10 cellular contexts compared by ENCODE assay signal in the genomic region with DNA sequence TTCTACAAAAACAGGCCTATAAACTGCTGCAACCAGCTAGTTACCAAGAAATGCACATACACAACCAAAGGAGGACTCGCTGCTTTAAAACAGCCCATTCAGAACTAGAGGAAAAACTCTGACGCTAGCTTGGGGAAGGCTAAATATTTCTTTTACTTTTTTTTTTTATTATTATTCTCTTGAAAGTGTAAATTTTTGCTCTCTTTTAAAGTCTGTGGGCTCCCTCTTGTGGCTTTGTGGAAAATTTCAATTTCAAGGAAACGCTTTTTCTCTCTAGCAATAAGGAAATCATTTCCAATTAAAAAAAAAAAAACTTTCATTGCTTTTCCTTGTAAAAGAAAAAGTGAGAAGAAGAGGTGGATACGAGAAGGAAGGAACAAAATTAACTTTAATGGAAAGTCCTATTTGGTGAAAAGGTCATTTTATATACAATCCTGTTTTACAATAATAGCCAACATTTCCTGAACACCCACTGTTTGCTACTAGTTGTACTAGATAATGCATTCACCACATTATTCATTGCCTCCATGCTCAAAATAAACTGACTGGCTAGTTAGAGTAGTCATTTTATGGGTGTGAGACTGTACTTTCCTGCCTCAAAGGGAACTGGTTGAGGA. TPM values are rescaled to one million over a fixed set of nuclear protein-coding genes. Genes with fewer than 3 reads are reported as not detected.
DNase-seq lines count a peak whose midpoint lies in the region; ATAC-seq and FAIRE-seq lines count a peak whose summit lies in the region.
"Had no signal": no experiment of that assay in that cellular context is flagged by ENCODE, and none has a peak within 500 bp of the region (broad histone marks: within the 10 kb centered on the region; RNA-seq: fewer than 3 reads in every experiment).

No MANE protein-coding gene starts in this region.

- H3K4me1 ChIP-seq in aorta (ENCODE audit: control insufficient read depth in 1 of 2, insufficient read depth in 2 of 2, low read length in 2 of 2) = peaks cover 0 to 1% of the 10 kb centered on the region in 2 donors

- in situ Hi-C loops in Caki2 (cut with HindIII; ENCODE audit: low pct_unique_long_range_greater_than_20kb, low sequenced_read_pairs) = no loop called here

- no peaks in the 10 kb centered on the region for H3K27me3 ChIP-seq in layer of hippocampus (ENCODE audit: control insufficient read depth, insufficient read depth, low read length)
- H3K27me3 ChIP-seq in aorta (ENCODE audit: control insufficient read depth in 1 of 2, insufficient read depth in 2 of 2, low read length in 1 of 2) = no peaks in the 10 kb centered on the region

- WGBS in aorta, 2 donors = 2 to 4% methylated on average over 4 of the region's 4 CpGs

- H3K36me3 ChIP-seq in aorta (ENCODE audit: control insufficient read depth in 1 of 2, insufficient read depth in 2 of 2, low read length in 1 of 2) = no peaks in the 10 kb centered on the region

- peak; percentile 54 for DNase-seq in Caki2 (ENCODE audit: low read depth)
- peak; percentile 5 for DNase-seq in HTR-8/SVneo (ENCODE audit: insufficient read length, low spot score)
- peak; percentile 18 for DNase-seq in amniotic stem cell (lab: John Stamatoyannopoulos, UW)
- DNase-seq in aorta = no peak
- no peak for DNase-seq in activated CD4-positive, CD25-positive, alpha-beta regulatory T cell (lab: John Stamatoyannopoulos, UW)
- no peak for DNase-seq in NCI-H187 treated with DMSO at 0.1 percent for 48 hours (lab: John Stamatoyannopoulos, UW)

- H3K27ac ChIP-seq in layer of hippocampus (ENCODE audit: low read depth, low read length) (peak overlapping the region; percentile 41), aorta (ENCODE audit: low read depth in 1 of 2, low read length in 2 of 2) (no peak overlapping the region)
- H3K27ac ChIP-seq: SK-N-MC had no signal

- intact Hi-C loops in aorta (cut with DNase I) = loop anchor here (2.0 to 5.0 kb wide), 2 partner anchors 256 to 258 kb away; no protein-coding TSS in a partner anchor

- H3K9me3 ChIP-seq in aorta (ENCODE audit: control insufficient read depth, low read length) = no peaks in the 10 kb centered on the region

- ATAC-seq in aorta (ENCODE audit: low FRiP score) (peak; percentile 65), HG03095 (IDR thresholded peaks at IDR 0.05; ENCODE audit: unreplicated experiment) (no peak)

- H3K4me3 ChIP-seq in aorta (ENCODE audit: low read length in 2 of 2) = no peak overlapping the region
- H3K4me3 ChIP-seq: SK-N-MC had no signal

- no peak for FAIRE-seq in HTR-8/SVneo (lab: Jason Lieb, UNC)

RNA-seq across cellular contexts. Expression of a gene that starts 51.2 kb away (rescaled TPM):
- 0.10 and 0.78 TPM in 2 replicates for total RNA-seq in Caki2 (2014; rRNA removed; shearing (Covaris generic); ENCODE audit: low replicate concordance)
- total RNA-seq in aorta = 10 to 100 TPM; 14.7 to 25.6 TPM
- polyA plus RNA-seq in aorta = 1 to 10 TPM; 2.2 to 3.6 TPM
- total RNA-seq: pulmonary artery endothelial cell had no signal

Comparison
In these comparisons a context has a peak if more than half of its experiments do, and no peak if none do; other contexts are left out.
1. DNase-seq: peak in Caki2 (single experiment), HTR-8/SVneo (single experiment) and amniotic stem cell (single experiment); none in aorta (0 of 2), activated CD4-positive, CD25-positive, alpha-beta regulatory T cell (0 of 4) and NCI-H187 treated with DMSO at 0.1 percent for 48 hours (single experiment).